In genomic region chr3:172354931-172355499, GRCh38 we compare ENCODE assay signal across 18 cellular contexts.
"Had no signal": no experiment of that assay in that cellular context is flagged by ENCODE, and none has a peak within 500 bp of the region (broad histone marks: within the 10 kb centered on the region; RNA-seq: fewer than 3 reads in every experiment).

No MANE protein-coding gene starts in this region.

- H3K4me3 ChIP-seq: heart left ventricle, ovary, prostate gland, transverse colon had no signal

- H3K4me3 Mint-ChIP-seq: activated CD4-positive, alpha-beta memory T cell treated with anti-CD3 and anti-CD28 coated beads, Interleukin-2, amount 10 ng/mL, durations not matched to agents 7 days and 5 days; activated naive CD4-positive, alpha-beta T cell treated with anti-CD3 and anti-CD28 coated beads for 36 hours; activated naive CD8-positive, alpha-beta T cell treated with anti-CD3 and anti-CD28 coated beads, Interleukin-2, amount 10 ng/mL, durations not matched to agents 7 days and 5 days; activated T-cell treated with anti-CD3 and anti-CD28 coated beads, Interleukin-2, amount 50 U/mL, for 72 hours; endodermal cell; natural killer cell treated with Interleukin-12 subunit alpha and Interleukin-12 subunit beta and Interleukin-15 and Interleukin-18, amount 100 ng/mL, for 72 hours had no signal

- H3K36me3 ChIP-seq: ovary, prostate gland had no signal

- H3K9me3 Mint-ChIP-seq: activated CD4-positive, alpha-beta memory T cell treated with anti-CD3 and anti-CD28 coated beads, Interleukin-2, amount 10 ng/mL, durations not matched to agents 7 days and 5 days; activated naive CD4-positive, alpha-beta T cell treated with anti-CD3 and anti-CD28 coated beads for 36 hours; activated naive CD8-positive, alpha-beta T cell treated with anti-CD3 and anti-CD28 coated beads, Interleukin-2, amount 10 ng/mL, durations not matched to agents 7 days and 5 days; activated T-cell treated with anti-CD3 and anti-CD28 coated beads, Interleukin-2, amount 50 U/mL, for 72 hours; endodermal cell; natural killer cell treated with Interleukin-12 subunit alpha and Interleukin-12 subunit beta and Interleukin-15 and Interleukin-18, amount 100 ng/mL, for 72 hours had no signal

- DNase-seq: activated CD4-positive, alpha-beta memory T cell treated with anti-CD3 and anti-CD28 coated beads, Interleukin-2, amount 10 ng/mL, durations not matched to agents 7 days and 5 days; activated CD4-positive, alpha-beta T cell treated with anti-CD3 and anti-CD28 coated beads for 4 hours; activated CD4-positive, CD25-positive, alpha-beta regulatory T cell; activated effector memory CD4-positive, alpha-beta T cell treated with Interleukin-2 at 50 U/mL for 16 hours; activated naive CD4-positive, alpha-beta T cell treated with anti-CD3 and anti-CD28 coated beads for 36 hours; activated naive CD8-positive, alpha-beta T cell treated with anti-CD3 and anti-CD28 coated beads, Interleukin-2, amount 10 ng/mL, durations not matched to agents 7 days and 5 days; activated T-cell treated with anti-CD3 and anti-CD28 coated beads, Interleukin-2, amount 50 U/mL, for 72 hours; cerebellar nuclear complex; cortex of kidney; endodermal cell; heart left ventricle; left ventricle myocardium superior; stimulated activated CD4-positive, alpha-beta T cell treated with anti-CD3 and anti-CD28 coated beads, Interleukin-4, amount 100 ng/mL, for 4 hours; stimulated activated naive CD8-positive, alpha-beta T cell treated with anti-CD3 and anti-CD28 coated beads, Interleukin-15, Interleukin-2, amounts not matched to agents 100 U/mL and 50 U/mL, for 24 hours had no signal

- H3K27me3 ChIP-seq: heart left ventricle, ovary, transverse colon had no signal

- H3K9me3 ChIP-seq: heart left ventricle, ovary, prostate gland, transverse colon had no signal

- H3K27ac ChIP-seq: prostate gland, transverse colon had no signal

- H3K27me3 Mint-ChIP-seq: activated CD4-positive, alpha-beta memory T cell treated with anti-CD3 and anti-CD28 coated beads, Interleukin-2, amount 10 ng/mL, durations not matched to agents 7 days and 5 days; activated naive CD8-positive, alpha-beta T cell treated with anti-CD3 and anti-CD28 coated beads, Interleukin-2, amount 10 ng/mL, durations not matched to agents 7 days and 5 days; natural killer cell treated with Interleukin-12 subunit alpha and Interleukin-12 subunit beta and Interleukin-15 and Interleukin-18, amount 100 ng/mL, for 72 hours had no signal

- ATAC-seq: natural killer cell treated with Interleukin-12 subunit alpha and Interleukin-12 subunit beta and Interleukin-15 and Interleukin-18, amount 100 ng/mL, for 72 hours; stimulated activated naive CD8-positive, alpha-beta T cell treated with anti-CD3 and anti-CD28 coated beads, Interleukin-15, Interleukin-2, amounts not matched to agents 100 U/mL and 50 U/mL, for 24 hours had no signal

- H3K27ac Mint-ChIP-seq: activated CD4-positive, alpha-beta memory T cell treated with anti-CD3 and anti-CD28 coated beads, Interleukin-2, amount 10 ng/mL, durations not matched to agents 7 days and 5 days; activated naive CD4-positive, alpha-beta T cell treated with anti-CD3 and anti-CD28 coated beads for 36 hours; activated naive CD8-positive, alpha-beta T cell treated with anti-CD3 and anti-CD28 coated beads, Interleukin-2, amount 10 ng/mL, durations not matched to agents 7 days and 5 days; activated T-cell treated with anti-CD3 and anti-CD28 coated beads, Interleukin-2, amount 50 U/mL, for 72 hours; endodermal cell; natural killer cell treated with Interleukin-12 subunit alpha and Interleukin-12 subunit beta and Interleukin-15 and Interleukin-18, amount 100 ng/mL, for 72 hours had no signal

- H3K4me1 ChIP-seq: prostate gland had no signal

- H3K4me1 Mint-ChIP-seq: endodermal cell had no signal
